ENCODE assay signal across 23 cellular contexts in genomic region chr7:111863269-111863668, GRCh38.
"Had no signal": no experiment of that assay in that cellular context is flagged by ENCODE, and none has a peak within 500 bp of the region (broad histone marks: within the 10 kb centered on the region; RNA-seq: fewer than 3 reads in every experiment).

No MANE protein-coding gene starts in this region.

- H3K27ac Mint-ChIP-seq: IgD-negative memory B cell had no signal

- H3K4me3 ChIP-seq: SJSA1, SK-N-MC had no signal

- H3K36me3 ChIP-seq: SJSA1 had no signal

- H3K9me3 ChIP-seq: SJSA1 had no signal

- H3K36me3 Mint-ChIP-seq: IgD-negative memory B cell had no signal

- DNase-seq: KBM-7, NCI-H1092, NCI-H1105 treated with DMSO at 0.1 percent for 48 hours, NCI-H1417 treated with DMSO at 0.1 percent for 48 hours, NCI-H146, NCI-H1694 treated with DMSO at 0.1 percent for 48 hours, NCI-H2029, NCI-H2081 treated with DMSO at 0.1 percent for 48 hours, NCI-H2171, NCI-H226, NCI-H446, NCI-H510A, NCI-H524 treated with DMSO at 0.1 percent for 48 hours, NCI-H69, NCI-H774, PC-3, SHP77 treated with DMSO at 0.1 percent for 48 hours had no signal

- H3K4me1 ChIP-seq: SJSA1 had no signal

- H3K27me3 ChIP-seq: SJSA1 had no signal

- H3K4me1 Mint-ChIP-seq: IgD-negative memory B cell had no signal

- ATAC-seq: Panc1, PC-3, Right ventricle myocardium inferior had no signal

- H3K4me3 Mint-ChIP-seq: IgD-negative memory B cell had no signal

- H3K27ac ChIP-seq: HL-60, SJSA1, SK-N-MC had no signal
